In the genomic region with DNA sequence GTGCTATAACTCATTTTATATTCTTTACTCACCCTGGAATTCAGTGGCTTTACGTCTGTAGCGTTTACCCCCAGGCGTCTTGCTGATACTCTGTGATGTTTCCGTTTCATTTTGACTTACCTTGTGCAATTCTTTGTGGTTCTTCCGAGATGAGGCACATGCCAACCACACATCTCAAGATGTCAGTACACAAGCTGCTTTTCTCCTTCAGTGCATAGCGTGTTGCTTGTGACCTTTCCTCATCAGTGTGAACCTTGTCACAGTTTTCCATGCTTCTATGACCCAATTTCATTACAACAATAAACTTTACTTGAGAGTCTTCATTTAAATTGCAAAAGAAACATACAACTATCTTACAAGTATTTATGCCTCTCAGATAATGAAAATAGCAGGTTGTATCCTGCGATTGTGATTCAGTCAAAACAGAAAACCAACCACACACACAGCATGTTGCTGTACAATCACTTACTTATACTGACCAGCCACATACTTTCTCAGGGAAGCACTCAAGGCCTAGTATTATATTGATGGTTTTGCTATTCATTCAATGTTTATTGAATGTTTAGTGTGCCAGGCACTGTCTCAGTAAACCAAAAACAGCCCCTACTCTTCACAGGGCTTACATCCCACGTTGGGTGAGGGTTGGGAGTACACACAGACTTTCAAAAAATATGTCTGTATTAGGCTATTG, we compare ENCODE assay signal across 8 cellular contexts. TPM values are rescaled to one million over a fixed set of nuclear protein-coding genes. Genes with fewer than 3 reads are reported as not detected.
DNase-seq lines count a peak whose midpoint lies in the region; ATAC-seq and TF ChIP-seq lines count a peak whose summit lies in the region.

No MANE protein-coding gene starts in this region.

- ATAC-seq in HG02610 (IDR thresholded peaks at IDR 0.05; ENCODE audit: unreplicated experiment): peak; percentile 89
- peak; percentile 83 to 86 for ATAC-seq in activated naive CD4-positive, alpha-beta T cell treated with anti-CD3 and anti-CD28 coated beads, Interleukin-2, amount 50 U/mL, for 72 hours

- H3K9me3 Mint-ChIP-seq in activated naive CD4-positive, alpha-beta T cell treated with anti-CD3 and anti-CD28 coated beads, Interleukin-2, amount 50 U/mL, for 72 hours: no peaks in the 10 kb centered on the region

- TF ChIP-seq CTCF in GM13976 (IDR thresholded peaks at IDR 0.05; ENCODE audit: borderline replicate concordance, control extremely low read depth, extremely low read depth, insufficient read depth, missing control alignments): no peak

- H3K36me3 Mint-ChIP-seq in activated naive CD4-positive, alpha-beta T cell treated with anti-CD3 and anti-CD28 coated beads, Interleukin-2, amount 50 U/mL, for 72 hours: peaks cover 0 to 4% of the 10 kb centered on the region in 2 donors

- H3K27ac Mint-ChIP-seq in activated naive CD4-positive, alpha-beta T cell treated with anti-CD3 and anti-CD28 coated beads, Interleukin-2, amount 50 U/mL, for 72 hours: peak overlapping the region; percentile 91 to 94

- DNase-seq in GM13976 (ENCODE audit: low spot score) (peak; percentile 79), NOMO-1 treated with dmso at 0.1 percent for 144 hours (lab: John Stamatoyannopoulos, UW; ENCODE audit: unreplicated experiment) (peak; percentile 77), occipital lobe (lab: John Stamatoyannopoulos, UW) (no peak), UCSD-AML1 (lab: John Stamatoyannopoulos, UW; ENCODE audit: unreplicated experiment) (no peak), C1 segment of cervical spinal cord (lab: John Stamatoyannopoulos, UW) (no peak)
- peak; percentile 55 to 67 for DNase-seq in activated naive CD4-positive, alpha-beta T cell treated with anti-CD3 and anti-CD28 coated beads, Interleukin-2, amount 50 U/mL, for 72 hours (ENCODE audit: low spot score in 2 of 2)
- DNase-seq in stimulated activated CD4-positive, alpha-beta T cell treated with anti-CD3 and anti-CD28 coated beads, Interleukin-2, amount 100 ng/mL, for 4 hours (ENCODE audit: low read depth): peak; percentile 41

- in situ Hi-C loops in GM13976 (cut with MboI; ENCODE audit: low sequenced_read_pairs, unreplicated experiment): no loop called here

RNA-seq across cellular contexts. Expression of a gene that starts 4.6 kb away (rescaled TPM):
- 100 to 1,000 TPM; 130 to 184 TPM for total RNA-seq in activated naive CD4-positive, alpha-beta T cell treated with anti-CD3 and anti-CD28 coated beads, Interleukin-2, amount 50 U/mL, for 72 hours
- total RNA-seq in occipital lobe: 358 TPM

Comparison
In these comparisons a context has a peak if more than half of its experiments do, and no peak if none do; other contexts are left out.
1. DNase-seq: peak in GM13976 (single experiment), NOMO-1 treated with dmso at 0.1 percent for 144 hours (single experiment), activated naive CD4-positive, alpha-beta T cell treated with anti-CD3 and anti-CD28 coated beads, Interleukin-2, amount 50 U/mL, for 72 hours (2 of 2) and stimulated activated CD4-positive, alpha-beta T cell treated with anti-CD3 and anti-CD28 coated beads, Interleukin-2, amount 100 ng/mL, for 4 hours (single experiment); none in occipital lobe (single experiment), UCSD-AML1 (single experiment) and C1 segment of cervical spinal cord (0 of 14).